Comparison of ENCODE assay signal across 7 cellular contexts in genomic region chr17:54745862-54746261, GRCh38.
"Had no signal": no experiment of that assay in that cellular context is flagged by ENCODE, and none has a peak within 500 bp of the region (broad histone marks: within the 10 kb centered on the region; RNA-seq: fewer than 3 reads in every experiment).

No MANE protein-coding gene starts in this region.

- H3K4me3 ChIP-seq: K562 had no signal

- ATAC-seq: K562 had no signal

- H3K9ac ChIP-seq: KMS-11 had no signal

- FAIRE-seq: HTR-8/SVneo, K562 had no signal

- H3K4me2 ChIP-seq: KMS-11 had no signal

- H3K27ac ChIP-seq: HL-60, KMS-11 had no signal

- DNase-seq: IMR-90, KBM-7, KG1 had no signal
